ENCODE assay signal across 11 cellular contexts in genomic region chr13:41461527-41462124, GRCh38. TPM values are rescaled to one million over a fixed set of nuclear protein-coding genes. Genes with fewer than 3 reads are reported as not detected.
DNase-seq lines count a peak whose midpoint lies in the region; ATAC-seq, FAIRE-seq and TF ChIP-seq lines count a peak whose summit lies in the region.
"Had no signal": no experiment of that assay in that cellular context is flagged by ENCODE, and none has a peak within 500 bp of the region (broad histone marks: within the 10 kb centered on the region; RNA-seq: fewer than 3 reads in every experiment).

No MANE protein-coding gene starts in this region.

- peak overlapping the region; percentile 74 for H3K4me3 Mint-ChIP-seq in activated T-cell treated with anti-CD3 and anti-CD28 coated beads, Interleukin-2, amount 50 U/mL, for 4 hours

- H4K20me1 ChIP-seq in SU-DHL-6 (ENCODE audit: low read depth, low read length) (no peaks in the 10 kb centered on the region), endothelial cell of umbilical vein (replicated peaks; ENCODE audit: control insufficient read depth, extremely low read depth, insufficient read depth, low read length) (peaks cover 2% of the 10 kb centered on the region)

- POLR2A ChIA-PET in endothelial cell of umbilical vein (lab: Charles Lee) = interaction anchor here (0.7 kb wide), 1 partner anchor 152 kb away, joined by 3 read pairs; no protein-coding TSS in a partner anchor

- peaks cover 71% of the 10 kb centered on the region for H3F3A ChIP-seq in SU-DHL-6 (ENCODE audit: insufficient read depth)

- H3K36me3 ChIP-seq in SU-DHL-6 (ENCODE audit: low read length) = peaks cover 4% of the 10 kb centered on the region
- H3K36me3 ChIP-seq in endothelial cell of umbilical vein (ENCODE audit: control insufficient read depth in 2 of 2, extremely low read depth in 1 of 2, insufficient read depth in 2 of 2, low read length in 2 of 2) = peaks cover 5 to 7% of the 10 kb centered on the region in 2 experiments
- peaks cover 21 to 54% (median 41%) of the 10 kb centered on the region in 5 donors for H3K36me3 ChIP-seq in subcutaneous abdominal adipose tissue (ENCODE audit: control insufficient read depth in 5 of 5, insufficient read depth in 5 of 5, low read length in 5 of 5)

- no peak for TF ChIP-seq POLR2A in endothelial cell of umbilical vein (IDR thresholded peaks at IDR 0.05; ENCODE audit: low read depth, low read length)

- H3K4me1 ChIP-seq in endothelial cell of umbilical vein (ENCODE audit: control insufficient read depth, extremely low read depth, insufficient read depth, low read length) (peaks cover 51% of the 10 kb centered on the region), subcutaneous abdominal adipose tissue (ENCODE audit: control insufficient read depth in 5 of 5, insufficient read depth in 5 of 5, low read length in 5 of 5) (peaks cover 15 to 89% (median 83%) of the 10 kb centered on the region in 5 donors)

- H3K4me3 ChIP-seq in SU-DHL-6 (ENCODE audit: insufficient read depth, low read length, poor library complexity, severe bottlenecking) (peak overlapping the region; percentile 85), endothelial cell of umbilical vein (replicated peaks in 1 of 3; ENCODE audit: insufficient read depth in 1 of 3, low read depth in 1 of 3, low read length in 3 of 3) (no peak overlapping the region), subcutaneous abdominal adipose tissue (ENCODE audit: low read depth in 1 of 5, low read length in 5 of 5) (peak overlapping the region; percentile 26 to 90 (median 49))

- BruUV-seq in endothelial cell of umbilical vein (replicated peaks; lab: Mats Ljungman, UMichigan) = no TSS peak

- H3K27me3 Mint-ChIP-seq in activated T-cell treated with anti-CD3 and anti-CD28 coated beads, Interleukin-2, amount 50 U/mL, for 4 hours (ENCODE audit: low read depth) = no peaks in the 10 kb centered on the region

- DNase-seq in activated T-cell treated with anti-CD3 and anti-CD28 coated beads, Interleukin-2, amount 50 U/mL, for 4 hours = no peak
- no peak for DNase-seq in activated T-cell treated with anti-CD3 and anti-CD28 coated beads, Interleukin-2, amount 50 U/mL, for 48 hours
- DNase-seq in endothelial cell of umbilical vein (ENCODE audit: low read depth, low spot score) (no peak), amniotic stem cell (lab: John Stamatoyannopoulos, UW) (no peak)
- DNase-seq in stimulated activated CD4-positive, alpha-beta T cell treated with anti-CD3 and anti-CD28 coated beads, Interleukin-4, amount 100 ng/mL, for 24 hours = no peak
- DNase-seq: cerebellar nuclear complex, KG1 had no signal

- H3K9ac ChIP-seq in SU-DHL-6 (ENCODE audit: low read length) (peak overlapping the region; percentile 45), endothelial cell of umbilical vein (replicated peaks; ENCODE audit: extremely low read depth, insufficient read depth, low read length) (no peak overlapping the region), subcutaneous abdominal adipose tissue (ENCODE audit: low read length in 5 of 5) (peak overlapping the region in 2 of 5 donors; percentile 44 to 47)

- CTCF ChIA-PET in endothelial cell of umbilical vein (lab: Charles Lee) = interaction anchor here (1.6 kb wide), 1 partner anchor 191 kb away, joined by 8 read pairs; no protein-coding TSS in a partner anchor

- H3K9me3 Mint-ChIP-seq in activated T-cell treated with anti-CD3 and anti-CD28 coated beads, Interleukin-2, amount 50 U/mL, for 4 hours = no peaks in the 10 kb centered on the region

- H3K27ac ChIP-seq in SU-DHL-6 (ENCODE audit: low read depth, low read length) = peak overlapping the region; percentile 88
- no peak overlapping the region for H3K27ac ChIP-seq in endothelial cell of umbilical vein (ENCODE audit: insufficient read depth, low read depth, low read length)
- H3K27ac ChIP-seq in subcutaneous abdominal adipose tissue (ENCODE audit: low read depth, low read length) = peak overlapping the region; percentile 26

- H3K4me2 ChIP-seq in SU-DHL-6 (ENCODE audit: low read depth, low read length, poor library complexity, severe bottlenecking) = peak overlapping the region; percentile 98
- H3K4me2 ChIP-seq in endothelial cell of umbilical vein (ENCODE audit: insufficient read depth, low read length) = peak overlapping the region; percentile 13

- H2AFZ ChIP-seq in SU-DHL-6 (ENCODE audit: low read depth, low read length, severe bottlenecking) (no peak overlapping the region), endothelial cell of umbilical vein (ENCODE audit: low read depth, low read length) (no peak overlapping the region)

- H3K9me3 ChIP-seq in SU-DHL-6 (ENCODE audit: insufficient read depth, low read length) (no peaks in the 10 kb centered on the region), endothelial cell of umbilical vein (replicated peaks; ENCODE audit: control insufficient read depth, insufficient read depth, low read length) (no peaks in the 10 kb centered on the region), subcutaneous abdominal adipose tissue (ENCODE audit: control insufficient read depth in 5 of 5, low read length in 5 of 5) (no peaks in the 10 kb centered on the region)

- FAIRE-seq in endothelial cell of umbilical vein (lab: Jason Lieb, UNC) = no peak

- H3K79me2 ChIP-seq in SU-DHL-6 (ENCODE audit: insufficient read depth, low read length) = peaks cover 65% of the 10 kb centered on the region
- peaks cover 16% of the 10 kb centered on the region for H3K79me2 ChIP-seq in endothelial cell of umbilical vein (ENCODE audit: control insufficient read depth, insufficient read depth, low read length)

- TF ChIP-seq CTCF in SU-DHL-6 (IDR thresholded peaks at IDR 0.05; ENCODE audit: insufficient read depth, low read length, poor library complexity, severe bottlenecking) (no peak), endothelial cell of umbilical vein (IDR thresholded peaks at IDR 0.05; ENCODE audit: extremely low read depth in 1 of 2, insufficient read depth in 1 of 2, low read depth in 1 of 2, low read length in 2 of 2) (no peak)

- H3K9me1 ChIP-seq in endothelial cell of umbilical vein (replicated peaks; ENCODE audit: control insufficient read depth, extremely low read depth, insufficient read depth, low read length) = no peaks in the 10 kb centered on the region

- dilution Hi-C loops in endothelial cell of umbilical vein (cut with MboI; ENCODE audit: extremely low pct_ligation_motif_present, low sequenced_read_pairs) = no loop called here

- H3K27me3 ChIP-seq in SU-DHL-6 (ENCODE audit: low read length) (no peaks in the 10 kb centered on the region), endothelial cell of umbilical vein (ENCODE audit: control insufficient read depth in 2 of 2, insufficient read depth in 2 of 2, low read length in 2 of 2) (peaks cover 0 to 1% of the 10 kb centered on the region in 2 experiments), subcutaneous abdominal adipose tissue (ENCODE audit: control insufficient read depth in 5 of 5, insufficient read depth in 4 of 5, low read length in 5 of 5) (no peaks in the 10 kb centered on the region)

- no peaks in the 10 kb centered on the region for H3K9me2 ChIP-seq in SU-DHL-6 (replicated peaks; ENCODE audit: insufficient read depth, low read length)

- ATAC-seq in activated T-cell treated with anti-CD3 and anti-CD28 coated beads, Interleukin-2, amount 50 U/mL, for 4 hours = no peak
- ATAC-seq in HG02852 (IDR thresholded peaks at IDR 0.05; ENCODE audit: unreplicated experiment) = no peak
- ATAC-seq: Panc1 had no signal

- intact Hi-C loops in endothelial cell of umbilical vein (cut with micrococcal nuclease) = no loop called here

- peaks cover 80% of the 10 kb centered on the region for H3K4me1 Mint-ChIP-seq in activated T-cell treated with anti-CD3 and anti-CD28 coated beads, Interleukin-2, amount 50 U/mL, for 4 hours (ENCODE audit: low read depth)

- peaks cover 48% of the 10 kb centered on the region for H3K36me3 Mint-ChIP-seq in activated T-cell treated with anti-CD3 and anti-CD28 coated beads, Interleukin-2, amount 50 U/mL, for 4 hours (ENCODE audit: insufficient read depth)

TF ChIP-seq in endothelial cell of umbilical vein, 7 proteins besides CTCF, POLR2A, EP300 and RAD21:
- TF ChIP-seq MAX (IDR thresholded peaks at IDR 0.05; ENCODE audit: insufficient read depth, insufficient read length) (no peak), FOS (IDR thresholded peaks at IDR 0.05; ENCODE audit: borderline replicate concordance, insufficient read depth, low read length) (no peak), MYC (IDR thresholded peaks at IDR 0.05; ENCODE audit: low read depth, low read length) (no peak), EZH2 (IDR thresholded peaks at IDR 0.05; ENCODE audit: borderline replicate concordance, low read depth, low read length, severe bottlenecking) (no peak), POLR2AphosphoS5 (IDR thresholded peaks at IDR 0.05; ENCODE audit: insufficient read depth, low read depth, low read length) (no peak), JUN (IDR thresholded peaks at IDR 0.05; ENCODE audit: borderline replicate concordance, insufficient read depth, insufficient read length, low read depth) (no peak), GATA2 (IDR thresholded peaks at IDR 0.05; ENCODE audit: insufficient read depth, insufficient read length, low read depth, low read length) (no peak)
TF ChIP-seq in endothelial cell of umbilical vein: peak in this region for 0.

RNA-seq across cellular contexts. Expression of gene RGCC, which starts 4.3 kb away (rescaled TPM):
- 100 to 1,000 TPM; 163 to 216 (median 185) TPM for total RNA-seq in activated T-cell treated with anti-CD3 and anti-CD28 coated beads, Interleukin-2, amount 50 U/mL, for 4 hours
- total RNA-seq in endothelial cell of umbilical vein = 138 and 148 TPM in 2 replicates
- 95.0 and 112 TPM in 2 replicates for polyA plus RNA-seq in endothelial cell of umbilical vein
- 82.8 and 96.8 TPM in 2 replicates for polyA plus RNA-seq in endothelial cell of umbilical vein (2011; cell fraction: cytosol; rRNA removed)
- 74.3 and 90.8 TPM in 2 replicates for polyA plus RNA-seq in endothelial cell of umbilical vein (2011; cell fraction: nucleus; rRNA removed)
- 46.5 and 55.3 TPM in 2 replicates for polyA plus RNA-seq in endothelial cell of umbilical vein (2012)
- 28.0 and 34.8 TPM in 2 replicates for polyA minus RNA-seq in endothelial cell of umbilical vein
- not detected for polyA minus RNA-seq in endothelial cell of umbilical vein (2011; cell fraction: cytosol; rRNA and poly(A)+ RNA removed)
- polyA minus RNA-seq in endothelial cell of umbilical vein (2011; cell fraction: nucleus; rRNA and poly(A)+ RNA removed) = 24.9 and 26.2 TPM in 2 replicates

Comparison
In these comparisons a context has a peak if more than half of its experiments do, and no peak if none do; other contexts are left out.
1. H3K4me3 ChIP-seq: peak in SU-DHL-6 (single experiment) and subcutaneous abdominal adipose tissue (5 of 5); none in endothelial cell of umbilical vein (0 of 3).